Comparison of ENCODE assay signal across 8 cellular contexts in genomic region chr2:68766378-68766845, GRCh38. TPM values are rescaled to one million over a fixed set of nuclear protein-coding genes. Genes with fewer than 3 reads are reported as not detected.
DNase-seq lines count a peak whose midpoint lies in the region; TF ChIP-seq lines count a peak whose summit lies in the region.

No MANE protein-coding gene starts in this region.

- no peak for TF ChIP-seq CTCF in neural crest cell (conservative IDR thresholded peaks at IDR 0.05)

- intact Hi-C loops in dendritic cell treated with granulocyte-macrophage colony-stimulating factor and Interleukin-4, amounts not matched to agents 40 ng/mL and 50 ng/mL, for 4 days (cut with micrococcal nuclease), result no loop called here

- peak; percentile 75 for DNase-seq in activated gamma-delta T cell treated with Interleukin-2 at 50 U/mL for 16 hours
- no peak for DNase-seq in activated gamma-delta T cell (lab: John Stamatoyannopoulos, UW)
- DNase-seq in UCSD-AML1 (lab: John Stamatoyannopoulos, UW; ENCODE audit: unreplicated experiment), result peak; percentile 58
- DNase-seq in neural crest cell (ENCODE audit: low read depth, low spot score), result no peak
- DNase-seq in occipital lobe (lab: John Stamatoyannopoulos, UW), result no peak
- DNase-seq in NCI-H146 (lab: John Stamatoyannopoulos, UW), result no peak
- no peak for DNase-seq in NCI-H345 treated with DMSO at 0.1 percent for 48 hours (lab: John Stamatoyannopoulos, UW; ENCODE audit: unreplicated experiment)

- H3K27ac Mint-ChIP-seq in dendritic cell treated with granulocyte-macrophage colony-stimulating factor and Interleukin-4, amounts not matched to agents 40 ng/mL and 50 ng/mL, for 4 days, result peak overlapping the region; percentile 57
- H3K27ac Mint-ChIP-seq in neural crest cell (ENCODE audit: unreplicated experiment), result peak overlapping the region; percentile 9

- H3K4me3 Mint-ChIP-seq in dendritic cell treated with granulocyte-macrophage colony-stimulating factor and Interleukin-4, amounts not matched to agents 40 ng/mL and 50 ng/mL, for 4 days, result no peak overlapping the region
- H3K4me3 Mint-ChIP-seq in neural crest cell, result no peak overlapping the region

- H3K36me3 Mint-ChIP-seq in dendritic cell treated with granulocyte-macrophage colony-stimulating factor and Interleukin-4, amounts not matched to agents 40 ng/mL and 50 ng/mL, for 4 days (ENCODE audit: low read depth), result peaks cover 74% of the 10 kb centered on the region
- no peaks in the 10 kb centered on the region for H3K36me3 Mint-ChIP-seq in neural crest cell (ENCODE audit: low read depth)

- no peaks in the 10 kb centered on the region for H3K27me3 Mint-ChIP-seq in dendritic cell treated with granulocyte-macrophage colony-stimulating factor and Interleukin-4, amounts not matched to agents 40 ng/mL and 50 ng/mL, for 4 days
- no peaks in the 10 kb centered on the region for H3K27me3 Mint-ChIP-seq in neural crest cell (ENCODE audit: low read depth)

- peaks cover 90% of the 10 kb centered on the region for H3K4me1 Mint-ChIP-seq in dendritic cell treated with granulocyte-macrophage colony-stimulating factor and Interleukin-4, amounts not matched to agents 40 ng/mL and 50 ng/mL, for 4 days (ENCODE audit: low read depth)
- H3K4me1 Mint-ChIP-seq in neural crest cell, result peaks cover 8% of the 10 kb centered on the region

- no peaks in the 10 kb centered on the region for H3K9me3 Mint-ChIP-seq in dendritic cell treated with granulocyte-macrophage colony-stimulating factor and Interleukin-4, amounts not matched to agents 40 ng/mL and 50 ng/mL, for 4 days
- no peaks in the 10 kb centered on the region for H3K9me3 Mint-ChIP-seq in neural crest cell

RNA-seq across cellular contexts. Expression of gene ARHGAP25, which starts 31.8 kb away (rescaled TPM):
- total RNA-seq in neural crest cell (2.5 and 3.0 TPM in 2 replicates), occipital lobe (2.0 TPM)

Comparison
In these comparisons a context has a peak if more than half of its experiments do, and no peak if none do; other contexts are left out.
1. DNase-seq: peak in activated gamma-delta T cell treated with Interleukin-2 at 50 U/mL for 16 hours (single experiment) and UCSD-AML1 (single experiment); none in activated gamma-delta T cell (single experiment), neural crest cell (single experiment), occipital lobe (single experiment), NCI-H146 (single experiment) and NCI-H345 treated with DMSO at 0.1 percent for 48 hours (single experiment).